In the genomic region with DNA sequence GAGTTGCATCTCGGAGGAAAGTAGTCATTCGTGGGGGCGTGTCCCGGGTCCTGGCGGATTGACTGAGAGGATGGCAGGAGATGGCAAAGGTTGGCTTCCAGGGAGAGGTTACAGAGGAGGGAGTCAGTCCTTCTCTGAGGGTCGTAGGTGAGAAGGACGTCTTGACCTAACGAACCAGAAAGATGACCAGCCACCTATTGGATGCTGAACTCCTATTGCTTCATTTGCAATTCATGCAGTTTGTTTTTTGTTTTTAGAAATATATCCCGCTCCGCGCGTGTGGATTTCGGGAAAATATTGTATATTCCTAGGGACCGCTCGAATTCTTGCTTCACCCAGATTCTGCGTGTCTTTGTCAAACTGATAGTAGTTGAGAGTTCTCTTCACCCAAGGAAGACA, we compare ENCODE assay signal across 9 cellular contexts. TPM values are rescaled to one million over a fixed set of nuclear protein-coding genes. Genes with fewer than 3 reads are reported as not detected.
DNase-seq lines count a peak whose midpoint lies in the region; ATAC-seq, FAIRE-seq and TF ChIP-seq lines count a peak whose summit lies in the region.
"Had no signal": no experiment of that assay in that cellular context is flagged by ENCODE, and none has a peak within 500 bp of the region (broad histone marks: within the 10 kb centered on the region; RNA-seq: fewer than 3 reads in every experiment).

No MANE protein-coding gene starts in this region.

- peak overlapping the region; percentile 77 for H3K4me2 ChIP-seq in K562 (ENCODE audit: insufficient read depth, low read length)

- ATAC-seq in Panc1 (peak; percentile 76), K562 (no peak), GM19035 (IDR thresholded peaks at IDR 0.05; ENCODE audit: unreplicated experiment) (no peak)

- H3K27me3 ChIP-seq in Panc1 (ENCODE audit: control insufficient read depth, insufficient read depth, low read length) (no peaks in the 10 kb centered on the region), K562 (ENCODE audit: control insufficient read depth in 2 of 2, insufficient read depth in 2 of 2, low read length in 2 of 2) (peaks cover 0 to 4% of the 10 kb centered on the region in 2 experiments; a peak in 1 of 5 replicates), kidney epithelial cell (ENCODE audit: control insufficient read depth, insufficient read depth, low read length) (no peaks in the 10 kb centered on the region)

- TF ChIP-seq POLR2A in K562 (conservative IDR thresholded peaks at IDR 0.05) = no peak

- H3K4me3 ChIP-seq in Panc1 (ENCODE audit: low read depth in 2 of 2, low read length in 2 of 2) (peak overlapping the region; percentile 98), K562 (peak overlapping the region; percentile 67), kidney epithelial cell (ENCODE audit: low read depth, low read length) (peak overlapping the region; percentile 59)

- H3K79me2 ChIP-seq in K562 (ENCODE audit: control insufficient read depth, insufficient read depth, low read length) = no peaks in the 10 kb centered on the region

- FAIRE-seq in K562 (lab: Jason Lieb, UNC) = peak; percentile 51
- FAIRE-seq: frontal cortex had no signal

- H3K4me1 ChIP-seq in Panc1 (ENCODE audit: control insufficient read depth, insufficient read depth, low read length) = peaks cover 28% of the 10 kb centered on the region
- H3K4me1 ChIP-seq in K562 (replicated peaks in 1 of 2; ENCODE audit: control insufficient read depth in 2 of 2, insufficient read depth in 2 of 2, low read length in 2 of 2) = peaks cover 0 to 8% of the 10 kb centered on the region in 2 experiments; a peak in 3 of 5 replicates

- H3K27ac ChIP-seq in Panc1 (ENCODE audit: low read length) (peak overlapping the region; percentile 93), K562 (ENCODE audit: extremely low read depth, low read depth, low read length) (no peak overlapping the region; the same call in 2 of the 3 replicates)

- BruUV-seq in Panc1 (replicated peaks; lab: Mats Ljungman, UMichigan) (TSS peak; percentile 75), K562 (replicated peaks; lab: Mats Ljungman, UMichigan) (TSS peak; percentile 47)

- in situ Hi-C loops in Panc1 (cut with HindIII; ENCODE audit: low pct_unique_long_range_greater_than_20kb, low sequenced_read_pairs) = no loop called here
- in situ Hi-C loops in K562 (cut with MboI) = no loop called here

- WGBS in K562 (ENCODE audit: insufficient coverage, low coverage, missing lambda C conversion rate) = 23% methylated on average over 16 of the region's 16 CpGs

- H3K9ac ChIP-seq in K562 (ENCODE audit: insufficient read depth in 1 of 2, low read depth in 2 of 2, low read length in 2 of 2) = peak overlapping the region; percentile 46 to 86; a peak in 3 of 4 replicates

- H4K20me1 ChIP-seq in K562 (replicated peaks; ENCODE audit: control insufficient read depth, insufficient read depth, low read length) = no peaks in the 10 kb centered on the region

- H2AFZ ChIP-seq in K562 (ENCODE audit: low read depth, low read length) = peak overlapping the region; percentile 94

- no peak for TF ChIP-seq EP300 in K562 (IDR thresholded peaks at IDR 0.05; ENCODE audit: low read length)

- no peak for TF ChIP-seq RAD21 in K562 (CRISPR knock-in tag; conservative IDR thresholded peaks at IDR 0.05 in 1 of 2, IDR thresholded peaks at IDR 0.05 in 1 of 2)

- H3K36me3 ChIP-seq in Panc1 (ENCODE audit: control insufficient read depth, insufficient read depth, low read length) (peaks cover 2% of the 10 kb centered on the region; the same call in 1 of the 2 replicates), K562 (ENCODE audit: control insufficient read depth, insufficient read depth, low read length) (no peaks in the 10 kb centered on the region), kidney epithelial cell (ENCODE audit: control insufficient read depth, insufficient read depth, low read length) (no peaks in the 10 kb centered on the region)

- intact Hi-C loops in Panc1 (cut with micrococcal nuclease; ENCODE audit: unreplicated experiment) (no loop called here), K562 (cut with micrococcal nuclease) (no loop called here)

- POLR2A ChIA-PET in Panc1 (lab: Charles Lee) (no interaction called here), K562 (lab: Yijun Ruan, JAX) (no interaction called here)

- TF ChIP-seq CTCF in Panc1 (IDR thresholded peaks at IDR 0.05) = no peak
- TF ChIP-seq CTCF in K562 (IDR thresholded peaks at IDR 0.05 in 2 of 3, conservative IDR thresholded peaks at IDR 0.05 in 1 of 3; ENCODE audit: insufficient read depth in 2 of 3, low read depth in 1 of 3, low read length in 3 of 3) = no peak
- TF ChIP-seq CTCF in kidney epithelial cell (IDR thresholded peaks at IDR 0.05; ENCODE audit: insufficient read depth, low read length, poor library complexity, severe bottlenecking) = no peak

- CTCF ChIA-PET in Panc1 (lab: Charles Lee) (interaction anchor here (0.6 kb wide), 2 partner anchors 41 to 94 kb away, joined by 3 to 4 read pairs; no protein-coding TSS in a partner anchor), K562 (lab: Yijun Ruan, JAX; ENCODE audit: low intra/inter-chr PET ratio) (no interaction called here)

- H3K9me1 ChIP-seq in K562 (ENCODE audit: control insufficient read depth, insufficient read depth, low read length) = no peaks in the 10 kb centered on the region

- no peaks in the 10 kb centered on the region for H3K9me3 ChIP-seq in Panc1 (ENCODE audit: control insufficient read depth, insufficient read depth, low read depth, low read length)
- no peaks in the 10 kb centered on the region for H3K9me3 ChIP-seq in K562 (replicated peaks; ENCODE audit: control insufficient read depth, insufficient read depth, low read depth, low read length)

- DNase-seq in DMS79 treated with DMSO at 0.1 percent for 48 hours (lab: John Stamatoyannopoulos, UW) = peak; percentile 68
- DNase-seq in DMS79 (lab: John Stamatoyannopoulos, UW) = no peak
- no peak for DNase-seq in Panc1 (ENCODE audit: low read depth, low spot score)
- peak in 3 of 4 experiments; percentile 11 to 24 (median 20) for DNase-seq in K562 (ENCODE audit: extremely low read depth in 1 of 4, low spot score in 3 of 4)
- no peak for DNase-seq in kidney epithelial cell (ENCODE audit: low read depth)
- peak; percentile 61 to 70 for DNase-seq in stimulated activated CD4-positive, alpha-beta T cell treated with anti-CD3 and anti-CD28 coated beads, Interleukin-2, amount 100 ng/mL, for 48 hours
- no peak for DNase-seq in AG08395 (ENCODE audit: low spot score)

TF ChIP-seq in K562, 482 proteins besides CTCF, POLR2A, EP300 and RAD21:
- TF ChIP-seq CEBPB (tag; IDR thresholded peaks at IDR 0.05) (no peak), ZNF668 (CRISPR knock-in tag; IDR thresholded peaks at IDR 0.05) (0 out of 2 replicates have a peak, but pooled peaks have one; percentile 16), CEBPG (CRISPR knock-in tag; IDR thresholded peaks at IDR 0.05) (no peak), CEBPG (tag; conservative IDR thresholded peaks at IDR 0.05 in 1 of 2, IDR thresholded peaks at IDR 0.05 in 1 of 2) (peak in 1 of 2 experiments; percentile 52; a peak in 2 of 4 replicates)

RNA-seq across cellular contexts. Expression of a gene that starts 0.5 kb away (rescaled TPM):
- total RNA-seq in Panc1 (2021; ENCODE audit: unreplicated experiment) = 4.2 TPM
- 3.1 TPM for polyA plus RNA-seq in Panc1 (2012; ENCODE audit: insufficient read length)
- total RNA-seq in K562 (2011; cell fraction: chromatin; rRNA removed; ENCODE audit: low replicate concordance) = 0.65 TPM in 1 of 2 replicates, not detected in the other
- not detected in 2 replicates for total RNA-seq in K562 (2011; cell fraction: nucleolus; rRNA removed)
- 0.29 and 0.76 TPM in 2 replicates for total RNA-seq in K562 (2011; cell fraction: nucleoplasm; rRNA removed)
- not detected in 2 replicates for total RNA-seq in K562 (2014; rRNA removed)
- total RNA-seq in K562 (2014; rRNA removed; fragmentation: Illumina TruSeq; extraction: Trizol) = 0.04 TPM in 1 of 2 replicates, not detected in the other
- total RNA-seq in K562 (2015; rRNA removed; fragmentation: Illumina TruSeq; extraction: Trizol) = 0.11 TPM in 2 replicates
- 0.02 and 0.09 TPM in 2 replicates for total RNA-seq in K562 (2021)
- polyA plus RNA-seq in K562 (2011; rRNA removed) = 0.03 TPM in 1 of 2 replicates, not detected in the other
- 0.01 and 0.03 TPM in 2 replicates for polyA plus RNA-seq in K562 (2011; cell fraction: cytosol; rRNA removed)
- not detected in 2 replicates for polyA plus RNA-seq in K562 (2011; cell fraction: nucleus; rRNA removed)
- polyA plus RNA-seq in K562 (2012) = 0.03 and 0.18 TPM in 2 replicates
- polyA plus RNA-seq in K562 (2014; fragmentation: Illumina TruSeq; extraction: Trizol) = 0.04 and 0.06 TPM in 2 replicates
- polyA plus RNA-seq in K562 (2014; fragmentation: Nextera tagmentation; extraction: Ambion mirVana) = under 1 TPM; 0.15 to 0.35 TPM
- polyA plus RNA-seq in K562 (2014; rRNA removed) = 0.03 TPM in 1 of 2 replicates, not detected in the other
- polyA minus RNA-seq in K562 (2011; rRNA and poly(A)+ RNA removed) = 0.27 and 0.46 TPM in 2 replicates
- polyA minus RNA-seq in K562 (2011; cell fraction: cytosol; rRNA and poly(A)+ RNA removed) = not detected in 2 replicates
- under 0.01 and 0.11 TPM in 2 replicates for polyA minus RNA-seq in K562 (2011; cell fraction: nucleus; rRNA and poly(A)+ RNA removed)
- 4.7 and 7.1 TPM in 2 replicates for total RNA-seq in kidney epithelial cell

Comparison
In these comparisons a context has a peak if more than half of its experiments do, and no peak if none do; other contexts are left out.
1. DNase-seq: peak in DMS79 treated with DMSO at 0.1 percent for 48 hours (single experiment), K562 (3 of 4) and stimulated activated CD4-positive, alpha-beta T cell treated with anti-CD3 and anti-CD28 coated beads, Interleukin-2, amount 100 ng/mL, for 48 hours (2 of 2); none in DMS79 (single experiment), Panc1 (single experiment), kidney epithelial cell (single experiment) and AG08395 (single experiment).
2. Peak in every context shown above with its lines, with median percentiles within 50 percentile points of each other: H3K4me3 ChIP-seq.